In the genomic region with DNA sequence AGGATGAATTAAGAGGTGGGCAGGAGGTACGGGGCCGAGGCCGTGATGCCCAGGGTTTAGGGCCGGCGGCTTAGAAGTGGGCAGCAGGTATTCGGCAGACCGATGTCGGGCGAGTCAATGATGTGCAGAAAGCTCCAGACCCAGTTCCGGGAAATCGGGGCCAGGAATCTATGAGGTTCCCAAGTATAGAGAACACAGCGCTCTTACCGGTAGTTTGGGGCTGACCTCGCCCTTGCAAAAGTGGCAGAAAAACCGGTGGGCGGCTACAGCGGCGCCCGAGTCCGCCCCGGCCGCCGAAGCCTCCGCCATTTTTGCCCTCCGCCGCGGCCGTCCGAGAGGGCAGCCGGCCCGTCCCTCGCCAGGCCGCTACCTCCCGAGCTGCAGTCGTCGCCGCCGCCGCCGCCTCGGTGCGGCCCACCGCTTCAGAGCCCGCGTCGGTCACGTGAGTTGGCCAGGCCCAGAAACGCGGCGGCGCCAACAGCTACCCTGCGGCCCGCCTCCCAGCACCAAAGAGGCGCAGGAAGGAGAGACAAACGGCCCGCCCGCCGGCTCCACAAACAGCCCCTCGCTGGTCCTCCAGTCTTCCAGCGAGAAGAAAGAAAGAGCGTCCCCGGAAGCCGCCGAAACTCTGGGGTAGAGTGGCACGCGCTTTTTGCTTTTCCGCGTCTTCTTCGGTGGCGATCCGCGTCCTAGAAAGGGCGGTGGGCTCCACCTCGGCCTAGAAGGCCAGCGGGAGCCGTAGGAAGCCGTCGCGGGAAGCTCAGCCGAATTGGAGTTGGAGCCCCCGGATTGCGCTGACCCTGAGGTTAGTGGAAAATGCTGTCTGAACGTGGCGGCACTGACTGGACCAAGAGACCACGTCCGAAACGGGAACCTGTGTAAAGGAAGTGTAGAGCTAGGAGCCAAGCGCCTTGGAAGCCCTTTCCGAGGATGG, we compare ENCODE assay signal across 8 cellular contexts. TPM values are rescaled to one million over a fixed set of nuclear protein-coding genes. Genes with fewer than 3 reads are reported as not detected.
DNase-seq lines count a peak whose midpoint lies in the region; ATAC-seq and TF ChIP-seq lines count a peak whose summit lies in the region.

A gene with protein sequence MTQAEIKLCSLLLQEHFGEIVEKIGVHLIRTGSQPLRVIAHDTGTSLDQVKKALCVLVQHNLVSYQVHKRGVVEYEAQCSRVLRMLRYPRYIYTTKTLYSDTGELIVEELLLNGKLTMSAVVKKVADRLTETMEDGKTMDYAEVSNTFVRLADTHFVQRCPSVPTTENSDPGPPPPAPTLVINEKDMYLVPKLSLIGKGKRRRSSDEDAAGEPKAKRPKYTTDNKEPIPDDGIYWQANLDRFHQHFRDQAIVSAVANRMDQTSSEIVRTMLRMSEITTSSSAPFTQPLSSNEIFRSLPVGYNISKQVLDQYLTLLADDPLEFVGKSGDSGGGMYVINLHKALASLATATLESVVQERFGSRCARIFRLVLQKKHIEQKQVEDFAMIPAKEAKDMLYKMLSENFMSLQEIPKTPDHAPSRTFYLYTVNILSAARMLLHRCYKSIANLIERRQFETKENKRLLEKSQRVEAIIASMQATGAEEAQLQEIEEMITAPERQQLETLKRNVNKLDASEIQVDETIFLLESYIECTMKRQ (plus strand): TSS at position 636 of the 934 bp plus-strand sequence. CDS start 1,577 bp downstream, outside the sequence.
A gene (minus strand): TSS at position 531 of the 934 bp plus-strand sequence. CDS start 222 bp downstream, at position 309.

- DNase-seq in AG08395 (ENCODE audit: low spot score) (peak; percentile 92), NCI-H345 (lab: John Stamatoyannopoulos, UW) (peak; percentile 96), activated B cell treated with CpG ODN at 0.5 μM for 24 hours (peak; percentile 80), cardiac fibroblast (ENCODE audit: low read depth in 2 of 2) (peak; percentile 91 to 95), immature natural killer cell (peak; percentile 84 to 88 (median 86)), spleen (peak; percentile 97)

- intact Hi-C loops in activated B cell treated with CpG ODN at 0.5 μM for 24 hours (cut with micrococcal nuclease): loop anchor here (1.0 to 2.0 kb wide), 2 partner anchors 19 to 35 kb away; a partner anchor contains a TSS
- intact Hi-C loops in spleen (cut with DNase I; ENCODE audit: low total_unique reads): no loop called here

- H3K36me3 Mint-ChIP-seq in activated B cell treated with CpG ODN at 0.5 μM for 24 hours (ENCODE audit: low read depth): peaks cover 42% of the 10 kb centered on the region
- peaks cover 10 to 28% (median 22%) of the 10 kb centered on the region in 3 donors for H3K36me3 Mint-ChIP-seq in immature natural killer cell

- no peaks in the 10 kb centered on the region for H3K9me3 ChIP-seq in spleen

- peak within 1 kb of the TSS; percentile 75 to 96 (median 93) for H3K27ac ChIP-seq in spleen

- ATAC-seq in GM19023 (IDR thresholded peaks at IDR 0.05; ENCODE audit: unreplicated experiment) (peak; percentile 88), HG03196 (IDR thresholded peaks at IDR 0.05; ENCODE audit: unreplicated experiment) (peak; percentile 76), activated B cell treated with CpG ODN at 0.5 μM for 24 hours (ENCODE audit: low read depth) (peak; percentile 95)

- no peaks in the 10 kb centered on the region for H3K27me3 Mint-ChIP-seq in activated B cell treated with CpG ODN at 0.5 μM for 24 hours
- peaks cover 5 to 12% (median 9%) of the 10 kb centered on the region in 3 donors for H3K27me3 Mint-ChIP-seq in immature natural killer cell (ENCODE audit: low read depth in 3 of 3)

- peaks cover 10 to 51% (median 21%) of the 10 kb centered on the region in 6 donors for H3K4me1 ChIP-seq in spleen

- H3K9me3 Mint-ChIP-seq in activated B cell treated with CpG ODN at 0.5 μM for 24 hours (no peaks in the 10 kb centered on the region), immature natural killer cell (no peaks in the 10 kb centered on the region)

- H3K4me3 Mint-ChIP-seq in activated B cell treated with CpG ODN at 0.5 μM for 24 hours: peak within 1 kb of the TSS; percentile 97
- peak within 1 kb of the TSS; percentile 96 to 99 (median 99) for H3K4me3 Mint-ChIP-seq in immature natural killer cell

- TF ChIP-seq CTCF in activated B cell treated with CpG ODN at 0.5 μM for 24 hours (IDR thresholded peaks at IDR 0.05): no peak
- no peak for TF ChIP-seq CTCF in cardiac fibroblast (IDR thresholded peaks at IDR 0.05; ENCODE audit: low read depth, low read length)
- peak in 2 of 11 experiments; percentile 14 to 21 for TF ChIP-seq CTCF in spleen (IDR thresholded peaks at IDR 0.05 in 8 of 11, conservative IDR thresholded peaks at IDR 0.05 in 3 of 11)

- WGBS in spleen, 5 donors: 0 to 3% (median 0%) methylated on average over 62 to 89 of the region's 89 CpGs

- POLR2A ChIA-PET in activated B cell treated with CpG ODN at 0.5 μM for 24 hours (lab: Charles Lee): interaction anchor here (0.5 to 3.2 kb wide), 16 partner anchors 11 to 1411 kb away, joined by 3 to 48 read pairs (median 6); a partner anchor contains a TSS

- no peaks in the 10 kb centered on the region for H3K27me3 ChIP-seq in spleen (replicated peaks in 1 of 7)

- TF ChIP-seq POLR2A in spleen (IDR thresholded peaks at IDR 0.05): peak in 2 of 3 donors; percentile 66 to 72

- H3K4me3 ChIP-seq in cardiac fibroblast (replicated peaks in 1 of 2; ENCODE audit: low read depth in 2 of 2, low read length in 2 of 2): peak within 1 kb of the TSS; percentile 77 to 95
- peak within 1 kb of the TSS; percentile 68 to 95 (median 78) for H3K4me3 ChIP-seq in spleen

- H3K36me3 ChIP-seq in spleen: peaks cover 0 to 32% (median 28%) of the 10 kb centered on the region in 6 donors

- H3K27ac Mint-ChIP-seq in activated B cell treated with CpG ODN at 0.5 μM for 24 hours (peak within 1 kb of the TSS; percentile 94), immature natural killer cell (peak within 1 kb of the TSS; percentile 91 to 98 (median 96))

- H3K4me1 Mint-ChIP-seq in activated B cell treated with CpG ODN at 0.5 μM for 24 hours (peaks cover 25% of the 10 kb centered on the region), immature natural killer cell (peaks cover 25 to 35% of the 10 kb centered on the region in 2 donors)

- CTCF ChIA-PET in activated B cell treated with CpG ODN at 0.5 μM for 24 hours (lab: Charles Lee): interaction anchor here (1.0 kb wide), 1 partner anchor 21 kb away, joined by 4 read pairs; a partner anchor contains a TSS

RNA-seq across cellular contexts. Expression of the first gene that starts in this region (rescaled TPM):
- 43.7 and 51.2 TPM in 2 replicates for total RNA-seq in activated B cell treated with CpG ODN at 0.5 μM for 24 hours
- 10 to 100 TPM; 34.5 to 56.4 (median 45.6) TPM for polyA plus RNA-seq in immature natural killer cell
- total RNA-seq in spleen: 10 to 100 TPM; 28.5 to 37.0 (median 32.5) TPM
- 10 to 100 TPM; 15.7 to 17.2 (median 16.2) TPM for polyA plus RNA-seq in spleen

RNA-seq across cellular contexts. Expression of the second gene that starts in this region (rescaled TPM):
- total RNA-seq in activated B cell treated with CpG ODN at 0.5 μM for 24 hours: 15.3 and 19.7 TPM in 2 replicates
- polyA plus RNA-seq in immature natural killer cell: 1 to 10 TPM; 4.7 to 9.4 (median 8.3) TPM
- total RNA-seq in spleen: 10 to 100 TPM; 12.0 to 27.2 (median 17.5) TPM
- 1 to 10 TPM; 4.8 to 5.9 (median 5.0) TPM for polyA plus RNA-seq in spleen

Comparison
In these comparisons a context has a peak if more than half of its experiments do, and no peak if none do; other contexts are left out.
1. Peak in every context shown above with its lines: DNase-seq, ATAC-seq, H3K4me3 ChIP-seq and H3K27ac ChIP-seq.